In the genomic region with DNA sequence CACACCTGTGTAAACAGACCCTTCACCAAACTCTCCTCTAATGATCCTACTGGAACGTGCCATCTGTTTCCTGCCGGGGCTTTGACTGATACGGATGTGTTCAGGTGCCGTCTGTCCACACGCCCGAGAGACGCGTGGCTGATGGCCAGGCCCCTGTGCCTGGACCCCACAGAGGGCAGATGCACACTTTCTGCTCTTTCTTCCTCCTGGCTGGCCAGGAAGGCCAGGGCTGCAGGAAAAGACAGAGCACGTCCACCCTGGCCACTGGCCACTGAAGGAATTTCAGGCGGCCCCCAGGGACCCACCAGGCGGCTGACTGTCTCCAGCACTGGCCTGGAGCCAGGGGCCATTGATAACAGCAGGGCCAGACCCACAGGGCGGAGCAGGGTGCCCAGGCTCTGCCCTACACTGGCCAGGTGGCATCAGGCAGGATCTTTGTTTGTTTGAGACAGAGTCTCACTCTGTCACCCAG, we compare ENCODE assay signal across 1 cellular context.
TF ChIP-seq lines count a peak whose summit lies in the region.

No MANE protein-coding gene starts in this region.

TF ChIP-seq in endothelial cell of umbilical vein, 7 proteins besides CTCF, POLR2A, EP300 and RAD21:
- no peak for TF ChIP-seq GATA2 (IDR thresholded peaks at IDR 0.05; ENCODE audit: insufficient read depth, insufficient read length, low read depth, low read length)
- no peak for TF ChIP-seq FOS (IDR thresholded peaks at IDR 0.05; ENCODE audit: borderline replicate concordance, insufficient read depth, low read length)
- no peak for TF ChIP-seq JUN (IDR thresholded peaks at IDR 0.05; ENCODE audit: borderline replicate concordance, insufficient read depth, insufficient read length, low read depth)
- no peak for TF ChIP-seq MAX (IDR thresholded peaks at IDR 0.05; ENCODE audit: insufficient read depth, insufficient read length)
- TF ChIP-seq POLR2AphosphoS5 (IDR thresholded peaks at IDR 0.05; ENCODE audit: insufficient read depth, low read depth, low read length) = peak; percentile 35
- TF ChIP-seq MYC (IDR thresholded peaks at IDR 0.05; ENCODE audit: low read depth, low read length) = no peak
